In genomic region chr12:12384601-12385321, GRCh38 we compare ENCODE assay signal across 8 cellular contexts. TPM values are rescaled to one million over a fixed set of nuclear protein-coding genes. Genes with fewer than 3 reads are reported as not detected.
DNase-seq lines count a peak whose midpoint lies in the region; ATAC-seq and TF ChIP-seq lines count a peak whose summit lies in the region.

No MANE protein-coding gene starts in this region.

- peaks cover 56% of the 10 kb centered on the region for H3K4me1 ChIP-seq in Caco-2

- no peak for TF ChIP-seq CTCF in Caco-2 (IDR thresholded peaks at IDR 0.05; ENCODE audit: insufficient read depth in 1 of 2, low read depth in 1 of 2, low read length in 1 of 2, severe bottlenecking in 1 of 2, unreplicated experiment in 1 of 2)
- no peak for TF ChIP-seq CTCF in nephron progenitor cell (IDR thresholded peaks at IDR 0.05)

- ATAC-seq in GM21529 (IDR thresholded peaks at IDR 0.05; ENCODE audit: unreplicated experiment) = no peak
- ATAC-seq in HG02885 (IDR thresholded peaks at IDR 0.05; ENCODE audit: poor library complexity, unreplicated experiment) = no peak

- POLR2A ChIA-PET in Caco-2 (lab: Charles Lee) = interaction anchor here (0.5 to 2.0 kb wide), 4 partner anchors 13 to 178 kb away, joined by 3 to 14 read pairs (median 4); partner anchors contain the start of genes BORCS5 and DUSP16

- intact Hi-C loops in Caco-2 (cut with micrococcal nuclease; ENCODE audit: unreplicated experiment) = loop anchor here (2.0 kb wide), 2 partner anchors 18 to 178 kb away; partner anchors contain the start of gene DUSP16

- DNase-seq in Caco-2 (peak; percentile 50 to 84), NCI-H146 (lab: John Stamatoyannopoulos, UW) (peak; percentile 76), nephron progenitor cell (peak; percentile 7), NCI-H510A treated with DMSO at 0.1 percent for 48 hours (lab: John Stamatoyannopoulos, UW) (no peak), LoVo (ENCODE audit: low spot score) (no peak)
- DNase-seq in central memory CD4-positive, alpha-beta T cell = peak; percentile 22

- 0 out of 2 replicates have a peak, but pooled peaks cover 4% of the 10 kb centered on the region for H3K9me3 ChIP-seq in Caco-2

- H3K36me3 ChIP-seq in Caco-2 (ENCODE audit: control insufficient read depth, insufficient read depth, low read length) = peaks cover 3% of the 10 kb centered on the region; the same call in 1 of the 2 replicates

- no peak overlapping the region for H3K4me3 ChIP-seq in Caco-2 (ENCODE audit: low read depth, low read length)

- H3K36me3 Mint-ChIP-seq in Caco-2 (ENCODE audit: insufficient read depth, unreplicated experiment) (peaks cover 16% of the 10 kb centered on the region), nephron progenitor cell (ENCODE audit: low read depth) (peaks cover 35% of the 10 kb centered on the region)

- H3K27me3 ChIP-seq in Caco-2 (replicated peaks; ENCODE audit: control insufficient read depth, insufficient read depth, low read length) = no peaks in the 10 kb centered on the region

- peaks cover 59% of the 10 kb centered on the region for H3K4me1 Mint-ChIP-seq in Caco-2 (ENCODE audit: low read depth, unreplicated experiment)
- H3K4me1 Mint-ChIP-seq in nephron progenitor cell = peaks cover 10% of the 10 kb centered on the region

- H3K9me3 Mint-ChIP-seq in Caco-2 (ENCODE audit: unreplicated experiment) (peaks cover 23% of the 10 kb centered on the region), nephron progenitor cell (peaks cover 15% of the 10 kb centered on the region)

- CTCF ChIA-PET in Caco-2 (lab: Charles Lee) = interaction anchor here (0.6 to 1.8 kb wide), 8 partner anchors 11 to 309 kb away, joined by 3 to 9 read pairs (median 4); no protein-coding TSS in a partner anchor

- TSS peak; percentile 75 for BruUV-seq in Caco-2 (replicated peaks; lab: Mats Ljungman, UMichigan)

- peak overlapping the region; percentile 75 for H3K27ac Mint-ChIP-seq in Caco-2 (ENCODE audit: unreplicated experiment)
- peak overlapping the region; percentile 40 for H3K27ac Mint-ChIP-seq in nephron progenitor cell

- H3K4me3 Mint-ChIP-seq in Caco-2 (ENCODE audit: unreplicated experiment) (peak overlapping the region; percentile 30), nephron progenitor cell (no peak overlapping the region)

- no peaks in the 10 kb centered on the region for H3K27me3 Mint-ChIP-seq in Caco-2 (ENCODE audit: insufficient read depth, unreplicated experiment)
- H3K27me3 Mint-ChIP-seq in nephron progenitor cell (ENCODE audit: low read depth, poor library complexity) = no peaks in the 10 kb centered on the region

RNA-seq across cellular contexts. Expression of gene BORCS5, which starts 27.9 kb away (rescaled TPM):
- 25.5 and 25.7 TPM in 2 replicates for total RNA-seq in Caco-2 (2022)

RNA-seq across cellular contexts. Expression of gene MANSC1, which starts 34.7 kb away (rescaled TPM):
- 27.5 and 28.9 TPM in 2 replicates for total RNA-seq in Caco-2 (2022)

Comparison
In these comparisons a context has a peak if more than half of its experiments do, and no peak if none do; other contexts are left out.
1. DNase-seq: peak in Caco-2 (2 of 2), NCI-H146 (single experiment), central memory CD4-positive, alpha-beta T cell (single experiment) and nephron progenitor cell (single experiment); none in NCI-H510A treated with DMSO at 0.1 percent for 48 hours (single experiment) and LoVo (single experiment).